In the genomic region with DNA sequence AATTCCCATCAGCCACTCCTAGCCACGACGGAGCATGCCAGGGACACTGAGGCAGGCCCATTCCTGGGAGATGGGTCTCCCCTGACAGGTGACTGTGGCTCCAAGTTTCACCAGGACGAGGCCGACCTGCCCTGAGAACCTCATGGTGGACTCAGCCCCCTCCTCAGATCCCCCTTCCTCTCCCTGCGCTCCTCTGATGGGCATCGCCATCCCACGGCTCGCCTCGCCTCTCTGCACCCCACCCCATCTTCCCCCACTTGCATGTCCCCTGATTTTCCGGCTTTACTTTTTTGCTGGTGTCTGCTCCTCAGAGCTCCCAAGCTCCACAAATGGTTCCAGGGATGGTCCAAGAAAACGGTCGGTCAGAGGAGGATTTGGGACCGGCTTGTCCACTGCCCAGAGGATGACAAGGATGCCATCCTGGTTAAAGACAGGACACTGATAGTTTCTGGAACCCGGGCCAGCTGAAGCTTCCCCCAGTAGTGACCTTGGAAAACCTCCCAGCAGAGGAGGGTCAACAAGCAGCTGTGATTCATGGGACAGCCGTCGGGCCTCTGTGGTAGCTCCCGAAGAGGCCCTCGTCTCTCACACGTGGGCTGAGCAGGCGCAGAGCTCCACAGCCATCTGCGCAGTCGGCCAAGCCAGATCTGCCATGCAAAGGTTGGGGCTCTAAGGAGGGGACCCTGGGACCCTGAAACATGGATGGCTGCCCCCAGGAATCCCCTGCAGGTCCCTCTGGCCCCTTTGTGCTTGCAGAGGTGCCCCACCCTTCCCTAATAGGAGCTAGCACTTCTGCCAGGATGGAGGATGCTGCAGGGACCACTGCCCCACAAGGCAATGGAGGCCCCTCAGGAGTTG, we compare ENCODE assay signal across 1 cellular context.
A peak's percentile ranks its signal among the peaks of the same experiment; 100 is the strongest.
TF ChIP-seq lines count a peak whose summit lies in the region.

No MANE protein-coding gene starts in this region.

TF ChIP-seq in HepG2, 621 proteins besides CTCF, POLR2A, EP300 and RAD21 (continued from another document):
- TF ChIP-seq, protein P1, sequence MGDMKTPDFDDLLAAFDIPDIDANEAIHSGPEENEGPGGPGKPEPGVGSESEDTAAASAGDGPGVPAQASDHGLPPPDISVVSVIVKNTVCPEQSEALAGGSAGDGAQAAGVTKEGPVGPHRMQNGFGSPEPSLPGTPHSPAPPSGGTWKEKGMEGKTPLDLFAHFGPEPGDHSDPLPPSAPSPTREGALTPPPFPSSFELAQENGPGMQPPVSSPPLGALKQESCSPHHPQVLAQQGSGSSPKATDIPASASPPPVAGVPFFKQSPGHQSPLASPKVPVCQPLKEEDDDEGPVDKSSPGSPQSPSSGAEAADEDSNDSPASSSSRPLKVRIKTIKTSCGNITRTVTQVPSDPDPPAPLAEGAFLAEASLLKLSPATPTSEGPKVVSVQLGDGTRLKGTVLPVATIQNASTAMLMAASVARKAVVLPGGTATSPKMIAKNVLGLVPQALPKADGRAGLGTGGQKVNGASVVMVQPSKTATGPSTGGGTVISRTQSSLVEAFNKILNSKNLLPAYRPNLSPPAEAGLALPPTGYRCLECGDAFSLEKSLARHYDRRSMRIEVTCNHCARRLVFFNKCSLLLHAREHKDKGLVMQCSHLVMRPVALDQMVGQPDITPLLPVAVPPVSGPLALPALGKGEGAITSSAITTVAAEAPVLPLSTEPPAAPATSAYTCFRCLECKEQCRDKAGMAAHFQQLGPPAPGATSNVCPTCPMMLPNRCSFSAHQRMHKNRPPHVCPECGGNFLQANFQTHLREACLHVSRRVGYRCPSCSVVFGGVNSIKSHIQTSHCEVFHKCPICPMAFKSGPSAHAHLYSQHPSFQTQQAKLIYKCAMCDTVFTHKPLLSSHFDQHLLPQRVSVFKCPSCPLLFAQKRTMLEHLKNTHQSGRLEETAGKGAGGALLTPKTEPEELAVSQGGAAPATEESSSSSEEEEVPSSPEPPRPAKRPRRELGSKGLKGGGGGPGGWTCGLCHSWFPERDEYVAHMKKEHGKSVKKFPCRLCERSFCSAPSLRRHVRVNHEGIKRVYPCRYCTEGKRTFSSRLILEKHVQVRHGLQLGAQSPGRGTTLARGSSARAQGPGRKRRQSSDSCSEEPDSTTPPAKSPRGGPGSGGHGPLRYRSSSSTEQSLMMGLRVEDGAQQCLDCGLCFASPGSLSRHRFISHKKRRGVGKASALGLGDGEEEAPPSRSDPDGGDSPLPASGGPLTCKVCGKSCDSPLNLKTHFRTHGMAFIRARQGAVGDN (CRISPR knock-in tag; IDR thresholded peaks at IDR 0.05) = 0 out of 2 replicates have a peak, but pooled peaks have one; percentile 9
